In the genomic region with DNA sequence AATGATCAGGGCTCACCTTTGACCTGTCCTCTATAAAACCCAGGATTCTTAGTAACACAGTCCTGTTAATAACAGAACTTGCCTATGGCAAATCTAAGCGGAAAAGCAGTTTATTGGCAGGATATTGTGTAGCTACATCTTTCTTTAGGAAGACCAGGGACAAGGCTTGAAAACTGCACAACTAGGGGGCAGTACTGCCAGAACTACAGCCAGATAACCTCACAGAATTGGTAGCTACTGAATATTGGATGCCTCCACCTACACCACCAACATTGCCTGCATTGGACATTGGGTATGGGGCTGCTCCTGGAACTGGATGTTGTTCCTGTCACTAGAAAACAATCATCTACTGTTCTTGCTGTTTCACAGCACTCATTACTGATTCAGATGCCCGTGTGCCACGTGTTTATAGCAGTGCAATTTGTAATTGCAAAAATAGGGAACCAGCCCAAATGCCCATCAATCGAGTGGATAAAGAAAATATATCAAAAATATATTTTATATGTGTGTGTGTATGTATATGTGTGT, we compare ENCODE assay signal across 1 cellular context.
TF ChIP-seq lines count a peak whose summit lies in the region.

No MANE protein-coding gene starts in this region.

TF ChIP-seq in HCT116, 20 proteins besides CTCF, POLR2A, EP300 and RAD21 (continued from another document):
- TF ChIP-seq EZH2 (IDR thresholded peaks at IDR 0.05), result no peak
- TF ChIP-seq, protein P1, sequence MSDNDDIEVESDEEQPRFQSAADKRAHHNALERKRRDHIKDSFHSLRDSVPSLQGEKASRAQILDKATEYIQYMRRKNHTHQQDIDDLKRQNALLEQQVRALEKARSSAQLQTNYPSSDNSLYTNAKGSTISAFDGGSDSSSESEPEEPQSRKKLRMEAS (IDR thresholded peaks at IDR 0.05), result no peak
- TF ChIP-seq ZFX (IDR thresholded peaks at IDR 0.05), result no peak
- TF ChIP-seq EGR1 (IDR thresholded peaks at IDR 0.05; ENCODE audit: low read depth), result no peak
- TF ChIP-seq SIN3A (IDR thresholded peaks at IDR 0.05; ENCODE audit: low read depth), result no peak
- no peak for TF ChIP-seq POLR2AphosphoS5 (IDR thresholded peaks at IDR 0.05; ENCODE audit: low read depth, low read length)
